8 cellular contexts compared by ENCODE assay signal in genomic region chr7:148940702-148941597, GRCh38. TPM values are rescaled to one million over a fixed set of nuclear protein-coding genes. Genes with fewer than 3 reads are reported as not detected.
DNase-seq lines count a peak whose midpoint lies in the region; ATAC-seq and TF ChIP-seq lines count a peak whose summit lies in the region.

No MANE protein-coding gene starts in this region.

- H3K27me3 ChIP-seq in HAP-1 (ENCODE audit: low read depth): no peaks in the 10 kb centered on the region
- no peaks in the 10 kb centered on the region for H3K27me3 ChIP-seq in MM.1S (replicated peaks; ENCODE audit: insufficient read depth, low read length)
- no peaks in the 10 kb centered on the region for H3K27me3 ChIP-seq in SJSA1 (replicated peaks)
- no peaks in the 10 kb centered on the region for H3K27me3 ChIP-seq in gastroesophageal sphincter

- H3K27me3 Mint-ChIP-seq in activated naive CD4-positive, alpha-beta T cell treated with anti-CD3 and anti-CD28 coated beads for 36 hours (ENCODE audit: low read depth): no peaks in the 10 kb centered on the region

- no peaks in the 10 kb centered on the region for H3K9me2 ChIP-seq in MM.1S (replicated peaks; ENCODE audit: insufficient read depth, low read length)

- peak; percentile 94 for ATAC-seq in gastroesophageal sphincter

- H3K4me3 ChIP-seq in HAP-1 (peak overlapping the region; percentile 55), MM.1S (ENCODE audit: low read length) (peak overlapping the region; percentile 83), SJSA1 (peak overlapping the region; percentile 71), gastroesophageal sphincter (peak overlapping the region; percentile 57 to 80)

- peak; percentile 61 for DNase-seq in GDM1 (lab: John Stamatoyannopoulos, UW)
- DNase-seq in HAP-1 (ENCODE audit: low spot score in 2 of 2): peak; percentile 71 to 79
- peak; percentile 92 for DNase-seq in MM.1S
- DNase-seq in SJSA1 (ENCODE audit: low read depth in 1 of 2, low spot score in 2 of 2): peak; percentile 78 to 93
- DNase-seq in activated naive CD4-positive, alpha-beta T cell treated with anti-CD3 and anti-CD28 coated beads for 36 hours: peak; percentile 68
- DNase-seq in non-pigmented ciliary epithelial cell (ENCODE audit: low read depth): peak; percentile 88
- peak; percentile 90 for DNase-seq in superior temporal gyrus (ENCODE audit: extremely low spot score)

- H3K36me3 ChIP-seq in HAP-1 (replicated peaks) (no peaks in the 10 kb centered on the region), MM.1S (replicated peaks; ENCODE audit: insufficient read depth, low read length) (no peaks in the 10 kb centered on the region), SJSA1 (no peaks in the 10 kb centered on the region), gastroesophageal sphincter (no peaks in the 10 kb centered on the region)

- no peak for TF ChIP-seq EP300 in gastroesophageal sphincter (IDR thresholded peaks at IDR 0.05)

- peaks cover 20% of the 10 kb centered on the region for H3F3A ChIP-seq in MM.1S (ENCODE audit: insufficient read depth, low read length)

- H3K27ac ChIP-seq in MM.1S (ENCODE audit: low read length) (peak overlapping the region; percentile 82), SJSA1 (peak overlapping the region; percentile 83), gastroesophageal sphincter (peak overlapping the region; percentile 6 to 89 (median 88))

- TF ChIP-seq POLR2A in gastroesophageal sphincter (IDR thresholded peaks at IDR 0.05): no peak

- peaks cover 15% of the 10 kb centered on the region for H3K4me1 Mint-ChIP-seq in activated naive CD4-positive, alpha-beta T cell treated with anti-CD3 and anti-CD28 coated beads for 36 hours (ENCODE audit: low read depth)

- peak overlapping the region; percentile 86 for H3K4me2 ChIP-seq in MM.1S (ENCODE audit: low read depth, low read length)

- H3K36me3 Mint-ChIP-seq in activated naive CD4-positive, alpha-beta T cell treated with anti-CD3 and anti-CD28 coated beads for 36 hours (ENCODE audit: low read depth): peaks cover 12% of the 10 kb centered on the region

- intact Hi-C loops in activated naive CD4-positive, alpha-beta T cell treated with anti-CD3 and anti-CD28 coated beads for 36 hours (cut with micrococcal nuclease): loop anchor here (1.0 to 2.0 kb wide), 8 partner anchors 21 to 168 kb away; partner anchors contain the start of genes EZH2 and PDIA4

- TF ChIP-seq CTCF in MM.1S (IDR thresholded peaks at IDR 0.05; ENCODE audit: low read length) (no peak), gastroesophageal sphincter (IDR thresholded peaks at IDR 0.05) (no peak)

- in situ Hi-C loops in HAP-1 (cut with MboI; ENCODE audit: low sequenced_read_pairs): no loop called here

- H3K9me3 ChIP-seq in HAP-1 (no peaks in the 10 kb centered on the region), MM.1S (replicated peaks; ENCODE audit: insufficient read depth, low read length) (no peaks in the 10 kb centered on the region), SJSA1 (replicated peaks) (no peaks in the 10 kb centered on the region), gastroesophageal sphincter (no peaks in the 10 kb centered on the region)

- H3K4me3 Mint-ChIP-seq in activated naive CD4-positive, alpha-beta T cell treated with anti-CD3 and anti-CD28 coated beads for 36 hours: peak overlapping the region; percentile 94

- H3K9me3 Mint-ChIP-seq in activated naive CD4-positive, alpha-beta T cell treated with anti-CD3 and anti-CD28 coated beads for 36 hours: no peaks in the 10 kb centered on the region

- peak overlapping the region; percentile 91 for H3K9ac ChIP-seq in MM.1S (ENCODE audit: low read length)

- 2 to 5% methylated on average over 12 to 27 of the region's 43 CpGs for WGBS in gastroesophageal sphincter (ENCODE audit: low coverage in 1 of 2), 2 donors

- H2AFZ ChIP-seq in MM.1S (ENCODE audit: low read length): peak overlapping the region; percentile 80

- no peaks in the 10 kb centered on the region; the same call in 1 of the 2 replicates for H3K79me2 ChIP-seq in MM.1S (ENCODE audit: low read length)

- peak overlapping the region; percentile 98 for H3K27ac Mint-ChIP-seq in activated naive CD4-positive, alpha-beta T cell treated with anti-CD3 and anti-CD28 coated beads for 36 hours

- CTCF ChIA-PET in activated naive CD4-positive, alpha-beta T cell treated with anti-CD3 and anti-CD28 coated beads for 36 hours (lab: Charles Lee): interaction anchor here (0.5 to 2.6 kb wide), 21 partner anchors 10 to 436 kb away, joined by 3 to 16 read pairs (median 4); partner anchors contain the start of gene EZH2

- H4K20me1 ChIP-seq in MM.1S (ENCODE audit: insufficient read depth, low read length): no peaks in the 10 kb centered on the region

- H3K4me1 ChIP-seq in HAP-1 (peaks cover 12% of the 10 kb centered on the region), MM.1S (ENCODE audit: low read length) (peaks cover 5% of the 10 kb centered on the region), SJSA1 (replicated peaks) (no peaks in the 10 kb centered on the region; the same call in 1 of the 2 replicates), gastroesophageal sphincter (peaks cover 0 to 17% (median 3%) of the 10 kb centered on the region in 3 donors)

RNA-seq across cellular contexts. Expression of gene EZH2, which starts 56.9 kb away (rescaled TPM):
- total RNA-seq in SJSA1 (2014; rRNA removed; shearing (Covaris generic)): 42.4 and 52.6 TPM in 2 replicates
- 100 to 1,000 TPM; 132 to 133 TPM for total RNA-seq in activated naive CD4-positive, alpha-beta T cell treated with anti-CD3 and anti-CD28 coated beads for 36 hours
- total RNA-seq in gastroesophageal sphincter: 1 to 10 TPM in 1 of 4 donors, under 1 TPM in 3; 0.62 to 1.5 (median 0.65) TPM

Comparison
In these comparisons a context has a peak if more than half of its experiments do, and no peak if none do; other contexts are left out.
1. Peak in every context shown above with its lines: DNase-seq, ATAC-seq, H3K4me3 ChIP-seq and H3K27ac ChIP-seq.
2. RNA of gene EZH2, which starts 56.9 kb away (total RNA-seq): 132 to 133 TPM in activated naive CD4-positive, alpha-beta T cell treated with anti-CD3 and anti-CD28 coated beads for 36 hours and 42.4 to 52.6 TPM in SJSA1; 0.62 to 1.5 TPM in gastroesophageal sphincter; every median in the first group is over 10 times any median in the second.